Comparison of ENCODE assay signal across 24 cellular contexts in genomic region chr12:106814649-106815048, GRCh38.
"Had no signal": no experiment of that assay in that cellular context is flagged by ENCODE, and none has a peak within 500 bp of the region (broad histone marks: within the 10 kb centered on the region; RNA-seq: fewer than 3 reads in every experiment).

No MANE protein-coding gene starts in this region.

- H3K4me2 ChIP-seq: KMS-11 had no signal

- ATAC-seq: activated naive CD4-positive, alpha-beta T cell treated with anti-CD3 and anti-CD28 coated beads, Interleukin-2, amount 50 U/mL, for 72 hours; activated naive CD8-positive, alpha-beta T cell treated with anti-CD3 and anti-CD28 coated beads, Interleukin-2, amount 50 U/mL, for 24 hours; activated T-cell treated with anti-CD3 and anti-CD28 coated beads, Interleukin-2, amount 50 U/mL, for 4 hours; Panc1 had no signal

- H3K9me3 ChIP-seq: breast epithelium had no signal

- H3K27me3 ChIP-seq: breast epithelium had no signal

- DNase-seq: activated CD4-positive, alpha-beta memory T cell treated with anti-CD3 and anti-CD28 coated beads for 36 hours; activated CD4-positive, alpha-beta T cell treated with anti-CD3 and anti-CD28 coated beads for 1 hour; activated CD4-positive, alpha-beta T cell treated with anti-CD3 and anti-CD28 coated beads, Interleukin-2, amount 10 ng/mL, durations not matched to agents 7 days and 5 days; activated CD8-positive, alpha-beta memory T cell treated with anti-CD3 and anti-CD28 coated beads for 24 hours; activated effector memory CD4-positive, alpha-beta T cell treated with anti-CD3 and anti-CD28 coated beads, Interleukin-2, amount 50 U/mL, for 16 hours; activated naive CD4-positive, alpha-beta T cell treated with Interleukin-2 at 50 U/mL for 16 hours; activated naive CD8-positive, alpha-beta T cell treated with anti-CD3 and anti-CD28 coated beads, Interleukin-2, amount 50 U/mL, for 24 hours; activated T-cell treated with anti-CD3 and anti-CD28 coated beads, Interleukin-2, amount 50 U/mL, for 4 hours; amniotic stem cell; NCI-H1092; NCI-H1417; NCI-H2029; NCI-H510A treated with DMSO at 0.1 percent for 48 hours; NCI-H69; NK-92 treated with Interleukin-12 subunit alpha and Interleukin-12 subunit beta, amount 100 ng/mL, for 24 hours; OCI-M1; SHP77 had no signal

- H3K4me3 ChIP-seq: breast epithelium had no signal

- H3K9me3 Mint-ChIP-seq: activated CD4-positive, alpha-beta memory T cell treated with anti-CD3 and anti-CD28 coated beads for 36 hours; activated CD4-positive, alpha-beta T cell treated with anti-CD3 and anti-CD28 coated beads, Interleukin-2, amount 10 ng/mL, durations not matched to agents 7 days and 5 days; activated naive CD4-positive, alpha-beta T cell treated with anti-CD3 and anti-CD28 coated beads, Interleukin-2, amount 50 U/mL, for 72 hours; activated naive CD8-positive, alpha-beta T cell treated with anti-CD3 and anti-CD28 coated beads, Interleukin-2, amount 50 U/mL, for 24 hours; activated T-cell treated with anti-CD3 and anti-CD28 coated beads, Interleukin-2, amount 50 U/mL, for 4 hours; central memory CD8-positive, alpha-beta T cell; T-helper 1 cell treated with Interleukin-12 subunit alpha and Interleukin-12 subunit beta and Interleukin-4 antibody, amounts not matched to agents 30 μg/mL and 1 μg/mL, for 36 hours had no signal

- H3K27ac ChIP-seq: breast epithelium, KMS-11, RWPE1 had no signal

- H3K27ac Mint-ChIP-seq: activated CD4-positive, alpha-beta memory T cell treated with anti-CD3 and anti-CD28 coated beads for 36 hours; activated CD4-positive, alpha-beta T cell treated with anti-CD3 and anti-CD28 coated beads, Interleukin-2, amount 10 ng/mL, durations not matched to agents 7 days and 5 days; activated naive CD4-positive, alpha-beta T cell treated with anti-CD3 and anti-CD28 coated beads, Interleukin-2, amount 50 U/mL, for 72 hours; activated naive CD8-positive, alpha-beta T cell treated with anti-CD3 and anti-CD28 coated beads, Interleukin-2, amount 50 U/mL, for 24 hours; T-helper 1 cell treated with Interleukin-12 subunit alpha and Interleukin-12 subunit beta and Interleukin-4 antibody, amounts not matched to agents 30 μg/mL and 1 μg/mL, for 36 hours had no signal

- H3K4me1 Mint-ChIP-seq: activated CD4-positive, alpha-beta T cell treated with anti-CD3 and anti-CD28 coated beads, Interleukin-2, amount 10 ng/mL, durations not matched to agents 7 days and 5 days; activated naive CD8-positive, alpha-beta T cell treated with anti-CD3 and anti-CD28 coated beads, Interleukin-2, amount 50 U/mL, for 24 hours; central memory CD8-positive, alpha-beta T cell had no signal

- H3K4me1 ChIP-seq: breast epithelium had no signal

- H3K4me3 Mint-ChIP-seq: activated CD4-positive, alpha-beta memory T cell treated with anti-CD3 and anti-CD28 coated beads for 36 hours; activated CD4-positive, alpha-beta T cell treated with anti-CD3 and anti-CD28 coated beads, Interleukin-2, amount 10 ng/mL, durations not matched to agents 7 days and 5 days; activated naive CD8-positive, alpha-beta T cell treated with anti-CD3 and anti-CD28 coated beads, Interleukin-2, amount 50 U/mL, for 24 hours; activated T-cell treated with anti-CD3 and anti-CD28 coated beads, Interleukin-2, amount 50 U/mL, for 4 hours; central memory CD8-positive, alpha-beta T cell; T-helper 1 cell treated with Interleukin-12 subunit alpha and Interleukin-12 subunit beta and Interleukin-4 antibody, amounts not matched to agents 30 μg/mL and 1 μg/mL, for 36 hours had no signal

- H3K36me3 ChIP-seq: breast epithelium had no signal

- H3K27me3 Mint-ChIP-seq: activated CD4-positive, alpha-beta memory T cell treated with anti-CD3 and anti-CD28 coated beads for 36 hours; activated CD4-positive, alpha-beta T cell treated with anti-CD3 and anti-CD28 coated beads, Interleukin-2, amount 10 ng/mL, durations not matched to agents 7 days and 5 days; activated naive CD8-positive, alpha-beta T cell treated with anti-CD3 and anti-CD28 coated beads, Interleukin-2, amount 50 U/mL, for 24 hours; central memory CD8-positive, alpha-beta T cell had no signal
